In the genomic region with DNA sequence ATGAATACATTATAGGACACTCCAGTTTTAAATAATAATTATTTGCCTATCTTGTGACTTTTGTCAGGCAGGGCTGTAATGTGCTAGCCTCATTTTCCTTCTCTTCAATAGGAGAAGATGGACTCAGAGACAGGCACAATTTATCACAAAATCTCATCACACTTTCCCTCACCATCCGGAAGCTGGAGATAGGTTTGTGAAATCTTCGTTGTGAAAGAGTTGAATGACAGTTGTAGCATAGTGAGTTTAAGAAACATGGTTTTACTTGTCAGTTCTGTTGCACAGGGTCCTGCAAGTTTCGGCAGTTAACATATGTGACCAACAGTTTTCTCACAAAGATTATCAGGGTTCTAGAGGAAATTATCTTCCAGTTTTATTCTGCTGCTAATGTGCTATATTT, we compare ENCODE assay signal across 1 cellular context.
TF ChIP-seq lines count a peak whose summit lies in the region.

No MANE protein-coding gene starts in this region.

TF ChIP-seq in K562, 482 proteins besides CTCF, POLR2A, EP300 and RAD21 (continued from another document):
- TF ChIP-seq TEAD4 (IDR thresholded peaks at IDR 0.05; ENCODE audit: low read length) (peak; percentile 8; the same call in 1 of the 2 replicates), TEAD4 (CRISPR knock-in tag; IDR thresholded peaks at IDR 0.05; ENCODE audit: borderline replicate concordance) (no peak), RCOR1 (IDR thresholded peaks at IDR 0.05; ENCODE audit: borderline replicate concordance in 1 of 2, low read depth in 2 of 2, low read length in 2 of 2) (peak in 1 of 2 experiments; percentile 48; a peak in 1 of 4 replicates), SMARCA4 (IDR thresholded peaks at IDR 0.05) (0 out of 2 replicates have a peak, but pooled peaks have one; percentile 18), RBM14 (IDR thresholded peaks at IDR 0.05; ENCODE audit: borderline replicate concordance, insufficient read depth, low read depth, low read length) (no peak), CEBPG (CRISPR knock-in tag; IDR thresholded peaks at IDR 0.05) (no peak), CEBPG (tag; conservative IDR thresholded peaks at IDR 0.05 in 1 of 2, IDR thresholded peaks at IDR 0.05 in 1 of 2) (0 out of 4 replicates have a peak, but pooled peaks of 1 of the 2 experiments have one; percentile 23)
- TF ChIP-seq, protein P1, sequence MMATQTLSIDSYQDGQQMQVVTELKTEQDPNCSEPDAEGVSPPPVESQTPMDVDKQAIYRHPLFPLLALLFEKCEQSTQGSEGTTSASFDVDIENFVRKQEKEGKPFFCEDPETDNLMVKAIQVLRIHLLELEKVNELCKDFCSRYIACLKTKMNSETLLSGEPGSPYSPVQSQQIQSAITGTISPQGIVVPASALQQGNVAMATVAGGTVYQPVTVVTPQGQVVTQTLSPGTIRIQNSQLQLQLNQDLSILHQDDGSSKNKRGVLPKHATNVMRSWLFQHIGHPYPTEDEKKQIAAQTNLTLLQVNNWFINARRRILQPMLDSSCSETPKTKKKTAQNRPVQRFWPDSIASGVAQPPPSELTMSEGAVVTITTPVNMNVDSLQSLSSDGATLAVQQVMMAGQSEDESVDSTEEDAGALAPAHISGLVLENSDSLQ (IDR thresholded peaks at IDR 0.05) = peak; percentile 81
TF ChIP-seq in K562: peak in this region for 9.
